In the genomic region with DNA sequence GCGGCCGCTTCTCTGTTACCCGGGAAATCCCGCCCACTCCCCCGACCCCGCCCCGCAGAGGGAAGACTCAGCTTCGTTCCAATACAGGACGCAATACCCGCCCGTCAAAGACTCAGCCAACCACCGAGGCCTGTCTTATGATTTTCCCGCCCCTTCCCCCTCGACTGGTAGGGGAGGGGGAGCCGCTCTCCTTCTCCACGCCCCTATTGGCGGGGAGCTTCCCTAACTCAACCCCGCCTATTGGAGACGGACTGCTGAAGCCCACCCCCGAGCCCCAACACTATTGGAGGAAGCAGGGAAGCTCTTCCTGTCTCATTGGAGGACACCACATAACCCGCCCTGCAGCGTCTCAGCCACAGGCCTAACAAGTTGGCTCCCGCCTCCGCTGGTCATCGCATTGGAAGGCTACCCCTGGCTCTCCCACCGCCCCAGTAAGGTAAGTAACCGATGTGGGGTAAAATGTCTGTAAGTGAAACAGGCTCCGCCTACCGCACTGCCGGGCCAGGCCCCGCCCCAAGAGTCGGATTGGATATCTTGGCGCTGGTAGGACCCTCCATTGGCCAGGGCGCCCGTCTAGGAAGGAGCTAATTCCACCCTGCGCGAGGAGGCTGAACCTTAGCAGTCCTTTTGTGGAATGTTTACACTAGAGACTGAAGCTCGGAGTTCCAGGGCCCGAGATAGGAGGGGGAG, we compare ENCODE assay signal across 8 cellular contexts. TPM values are rescaled to one million over a fixed set of nuclear protein-coding genes. Genes with fewer than 3 reads are reported as not detected.
A peak's percentile ranks its signal among the peaks of the same experiment; 100 is the strongest.
DNase-seq lines count a peak whose midpoint lies in the region; ATAC-seq lines count a peak whose summit lies in the region.

A gene (minus strand): TSS at position 17 of the 690 bp plus-strand sequence. CDS start 21,315 bp downstream, outside the sequence.

- ATAC-seq in GM19043 (IDR thresholded peaks at IDR 0.05; ENCODE audit: low read depth, unreplicated experiment) (peak; percentile 41), HG03378 (IDR thresholded peaks at IDR 0.05; ENCODE audit: unreplicated experiment) (peak; percentile 48)

- DNase-seq in AG08395 (ENCODE audit: low spot score) = peak; percentile 95
- peak; percentile 99 for DNase-seq in NCI-H460 (ENCODE audit: extremely low read depth, low read depth)
- peak; percentile 92 for DNase-seq in activated CD4-positive, CD25-positive, alpha-beta regulatory T cell treated with anti-CD3 and anti-CD28 coated beads, Interleukin-2, amount 50 U/mL, for 72 hours
- DNase-seq in cerebellar nuclear complex (lab: John Stamatoyannopoulos, UW) = peak; percentile 99
- peak; percentile 100 for DNase-seq in islet precursor cell
- peak; percentile 98 to 99 (median 99) for DNase-seq in stimulated activated CD4-positive, alpha-beta T cell treated with anti-CD3 and anti-CD28 coated beads, Interleukin-12 subunit alpha, Interleukin-12 subunit beta, amount 100 ng/mL, for 48 hours (ENCODE audit: low read depth in 2 of 3, low spot score in 1 of 3)

RNA-seq across cellular contexts. Expression of the gene that starts here (rescaled TPM):
- 21.1 and 25.8 TPM in 2 replicates for total RNA-seq in NCI-H460 (2014; rRNA removed; shearing (Covaris generic))
- polyA plus RNA-seq in NCI-H460 (2014; cell fraction: nucleus; rRNA removed) = 9.3 and 13.4 TPM in 2 replicates

Comparison
In these comparisons a context has a peak if more than half of its experiments do, and no peak if none do; other contexts are left out.
1. Peak in every context shown above with its lines: DNase-seq and ATAC-seq.